ENCODE assay signal across 21 cellular contexts in the genomic region with DNA sequence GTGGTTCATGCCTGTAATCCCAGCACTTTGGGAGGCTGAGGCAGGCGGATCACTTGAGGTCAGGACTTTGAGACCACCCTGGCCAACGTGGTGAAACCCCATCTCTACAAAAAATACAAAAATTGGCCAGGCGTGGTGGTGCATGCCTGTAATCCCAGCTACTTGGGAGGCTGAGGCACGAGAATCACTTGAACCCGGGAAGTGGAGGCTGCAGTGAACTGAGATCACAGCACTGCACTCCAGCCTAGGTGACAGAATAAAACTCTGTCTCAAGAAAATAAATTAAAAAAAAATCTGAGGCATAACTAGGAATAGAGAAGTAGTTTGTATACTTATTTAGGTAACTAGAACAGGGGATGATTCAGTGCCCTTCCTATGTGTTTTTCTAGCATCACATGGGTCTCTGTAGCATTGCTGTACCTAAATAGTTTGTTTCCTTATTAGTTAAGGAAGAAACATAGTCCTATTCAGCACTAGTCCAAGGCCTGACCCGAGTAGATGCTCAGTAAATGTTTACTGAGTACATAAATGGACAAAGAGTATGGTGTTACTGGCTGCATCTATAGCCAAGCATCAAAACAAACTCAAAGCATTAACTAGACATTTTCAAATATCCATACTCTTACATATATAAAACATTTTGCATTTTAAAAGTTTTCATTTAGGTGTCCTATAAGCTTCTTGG. TPM values are rescaled to one million over a fixed set of nuclear protein-coding genes. Genes with fewer than 3 reads are reported as not detected.
A peak's percentile ranks its signal among the peaks of the same experiment; 100 is the strongest.
DNase-seq lines count a peak whose midpoint lies in the region; ATAC-seq, FAIRE-seq and TF ChIP-seq lines count a peak whose summit lies in the region.
"Had no signal": no experiment of that assay in that cellular context is flagged by ENCODE, and none has a peak within 500 bp of the region (broad histone marks: within the 10 kb centered on the region; RNA-seq: fewer than 3 reads in every experiment).

No MANE protein-coding gene starts in this region.

- no TSS peak for BruUV-seq in HepG2 (replicated peaks; lab: Mats Ljungman, UMichigan)

- TF ChIP-seq EP300 in HepG2 (IDR thresholded peaks at IDR 0.05; ENCODE audit: low read depth in 2 of 2, low read length in 2 of 2) (no peak), HepG2 (CRISPR knock-in tag; IDR thresholded peaks at IDR 0.05; ENCODE audit: borderline replicate concordance) (no peak)

- peak; percentile 87 for ATAC-seq in HepG2
- ATAC-seq: CD8-positive, alpha-beta T cell had no signal

- no peak for TF ChIP-seq RAD21 in HepG2 (CRISPR knock-in tag; IDR thresholded peaks at IDR 0.05)

- no peak for TF ChIP-seq POLR2A in HepG2 (IDR thresholded peaks at IDR 0.05; ENCODE audit: insufficient read depth in 1 of 2, low read depth in 2 of 2, low read length in 2 of 2)

- H3K27me3 ChIP-seq in HepG2 (ENCODE audit: control insufficient read depth in 1 of 2, insufficient read depth in 2 of 2, low read length in 2 of 2) = no peaks in the 10 kb centered on the region
- no peaks in the 10 kb centered on the region for H3K27me3 ChIP-seq in neutrophil
- no peaks in the 10 kb centered on the region for H3K27me3 ChIP-seq in smooth muscle cell (ENCODE audit: low read depth)

- FAIRE-seq in HepG2 (lab: Jason Lieb, UNC) = no peak
- FAIRE-seq: GM12891, GM18507, H54 had no signal

- H3K36me3 ChIP-seq in HepG2 (replicated peaks in 1 of 2; ENCODE audit: control insufficient read depth in 1 of 2, insufficient read depth in 2 of 2, low read length in 2 of 2) = no peaks in the 10 kb centered on the region
- no peaks in the 10 kb centered on the region for H3K36me3 ChIP-seq in neutrophil
- no peaks in the 10 kb centered on the region for H3K36me3 ChIP-seq in smooth muscle cell (ENCODE audit: low read depth)
- H3K36me3 ChIP-seq: HAP-1 had no signal

- TF ChIP-seq CTCF in C4-2B (conservative IDR thresholded peaks at IDR 0.05) = no peak
- TF ChIP-seq CTCF in LNCaP clone FGC (IDR thresholded peaks at IDR 0.05; ENCODE audit: control insufficient read depth, extremely low read depth, insufficient read depth) = no peak
- no peak for TF ChIP-seq CTCF in HepG2 (CRISPR knock-in tag; IDR thresholded peaks at IDR 0.05)
- no peak for TF ChIP-seq CTCF in neutrophil (IDR thresholded peaks at IDR 0.05)
- TF ChIP-seq CTCF in smooth muscle cell (IDR thresholded peaks at IDR 0.05; ENCODE audit: borderline replicate concordance, insufficient read depth, poor library complexity, severe bottlenecking) = no peak

- H3K4me1 ChIP-seq in HepG2 (ENCODE audit: insufficient read depth, low read length) (peaks cover 39% of the 10 kb centered on the region), neutrophil (ENCODE audit: control insufficient read depth in 1 of 2, insufficient read depth in 1 of 2, low read depth in 1 of 2, low read length in 1 of 2) (peaks cover 17 to 25% of the 10 kb centered on the region in 2 experiments), smooth muscle cell (ENCODE audit: low read depth) (no peaks in the 10 kb centered on the region)
- H3K4me1 ChIP-seq: HAP-1 had no signal

- peaks cover 5% of the 10 kb centered on the region; the same call in 1 of the 2 replicates for H3K9me3 ChIP-seq in HepG2 (ENCODE audit: low read length)
- no peaks in the 10 kb centered on the region for H3K9me3 ChIP-seq in neutrophil
- no peaks in the 10 kb centered on the region for H3K9me3 ChIP-seq in smooth muscle cell (replicated peaks; ENCODE audit: low read depth)
- H3K9me3 ChIP-seq: Caco-2, HAP-1 had no signal

- 0 out of 2 replicates have a peak, but pooled peaks cover 7% of the 10 kb centered on the region for H4K20me1 ChIP-seq in HepG2 (ENCODE audit: insufficient read depth, low read length)
- H4K20me1 ChIP-seq in smooth muscle cell (ENCODE audit: low read depth) = no peaks in the 10 kb centered on the region

- POLR2A ChIA-PET in HepG2 (lab: Yijun Ruan, JAX) = no interaction called here

- DNase-seq in LNCaP clone FGC (ENCODE audit: low read depth) (peak; percentile 74), HepG2 (ENCODE audit: low spot score) (peak; percentile 49), smooth muscle cell (lab: John Stamatoyannopoulos, UW; ENCODE audit: unreplicated experiment) (no peak), occipital lobe (lab: John Stamatoyannopoulos, UW) (no peak), NCI-H2227 (lab: John Stamatoyannopoulos, UW; ENCODE audit: unreplicated experiment) (no peak)
- DNase-seq in activated naive CD4-positive, alpha-beta T cell (lab: John Stamatoyannopoulos, UW) = no peak
- DNase-seq: C1 segment of cervical spinal cord; Caco-2; CD4-positive, CD25-positive, alpha-beta regulatory T cell; CD8-positive, alpha-beta T cell; DMS153; DMS79 treated with DMSO at 0.1 percent for 48 hours; GF-D8; GOT3; HFFc6 had no signal

- H2AFZ ChIP-seq in HepG2 (ENCODE audit: low read length) = no peak overlapping the region
- H2AFZ ChIP-seq in smooth muscle cell (ENCODE audit: low read depth) = no peak overlapping the region

- no peak overlapping the region for H3K4me3 ChIP-seq in LNCaP clone FGC (ENCODE audit: low read depth, low read length)
- no peak overlapping the region for H3K4me3 ChIP-seq in HepG2 (replicated peaks in 1 of 3; ENCODE audit: insufficient read depth in 1 of 3, low read depth in 2 of 3, low read length in 3 of 3)
- H3K4me3 ChIP-seq in neutrophil (ENCODE audit: low read depth in 1 of 2, low read length in 1 of 2) = no peak overlapping the region
- H3K4me3 ChIP-seq in smooth muscle cell = no peak overlapping the region
- H3K4me3 ChIP-seq: HAP-1 had no signal

- no peak overlapping the region for H3K9ac ChIP-seq in HepG2 (ENCODE audit: insufficient read depth, low read depth, low read length)
- H3K9ac ChIP-seq in smooth muscle cell (ENCODE audit: low read depth) = no peak overlapping the region

- in situ Hi-C loops in HepG2 (cut with HindIII; ENCODE audit: extremely low pct_ligation_motif_present, low pct_unique_long_range_greater_than_20kb) = no loop called here

- H3K79me2 ChIP-seq in HepG2 (ENCODE audit: insufficient read depth, low read length) (peaks cover 2% of the 10 kb centered on the region), smooth muscle cell (ENCODE audit: low read depth) (no peaks in the 10 kb centered on the region)

- peak overlapping the region; percentile 35 for H3K27ac ChIP-seq in C4-2B
- no peak overlapping the region for H3K27ac ChIP-seq in HepG2 (ENCODE audit: extremely low read length, insufficient read depth, low read length)
- H3K27ac ChIP-seq in neutrophil = peak overlapping the region; percentile 31
- no peak overlapping the region for H3K27ac ChIP-seq in smooth muscle cell (ENCODE audit: low read depth)

- H3F3A ChIP-seq in smooth muscle cell (ENCODE audit: low read depth) = no peaks in the 10 kb centered on the region

- CTCF ChIA-PET in HepG2 (lab: Yijun Ruan, JAX; ENCODE audit: low intra/inter-chr PET ratio, low total read pairs) = no interaction called here

- WGBS in HepG2 (ENCODE audit: low lambda C conversion rate) = 76% methylated on average over 6 of the region's 6 CpGs
- 91% methylated on average over 6 of the region's 6 CpGs for WGBS in smooth muscle cell (ENCODE audit: low lambda C conversion rate)

- intact Hi-C loops in HepG2 (cut with micrococcal nuclease; ENCODE audit: unreplicated experiment) = loop anchor here (2.0 kb wide), 1 partner anchor 52 kb away; no protein-coding TSS in a partner anchor

- H3K4me2 ChIP-seq in HepG2 (ENCODE audit: low read depth, low read length) (no peak overlapping the region), smooth muscle cell (no peak overlapping the region)

RNA-seq across cellular contexts. Expression of a gene that starts 21.7 kb away (rescaled TPM):
- total RNA-seq in HepG2 (2016; rRNA removed; fragmentation: Illumina TruSeq; extraction: Trizol) (12.3 and 16.5 TPM in 2 replicates), smooth muscle cell (7.1 and 7.3 TPM in 2 replicates), occipital lobe (52.9 TPM)
- 2.5 and 3.7 TPM in 2 replicates for total RNA-seq in HepG2 (2016; cell fraction: cytosol; rRNA removed; fragmentation: Illumina TruSeq; extraction: Trizol; ENCODE audit: low read depth)
- total RNA-seq in HepG2 (2016; cell fraction: insoluble cytoplasmic fraction; rRNA removed; fragmentation: Illumina TruSeq; extraction: Trizol) = 10.0 and 19.2 TPM in 2 replicates
- total RNA-seq in HepG2 (2016; cell fraction: membrane; rRNA removed; fragmentation: Illumina TruSeq; extraction: Trizol) = 6.8 and 6.9 TPM in 2 replicates
- total RNA-seq in HepG2 (2016; cell fraction: nucleus; rRNA removed; fragmentation: Illumina TruSeq; extraction: Trizol) = 14.9 and 15.7 TPM in 2 replicates
- polyA plus RNA-seq in HepG2 (2011; rRNA removed) (8.5 and 10.4 TPM in 2 replicates), smooth muscle cell (7.9 and 18.2 TPM in 2 replicates)
- 5.9 and 11.1 TPM in 2 replicates for polyA plus RNA-seq in HepG2 (2011; cell fraction: cytosol; rRNA removed)
- 11.8 and 13.6 TPM in 2 replicates for polyA plus RNA-seq in HepG2 (2011; cell fraction: nucleus; rRNA removed)
- 9.5 and 10.2 TPM in 2 replicates for polyA plus RNA-seq in HepG2 (2012)
- 0.64 and 0.66 TPM in 2 replicates for polyA plus RNA-seq in HepG2 (2016; cell fraction: cytosol; fragmentation: Illumina TruSeq; extraction: Trizol; ENCODE audit: low read depth)
- polyA plus RNA-seq in HepG2 (2016; cell fraction: insoluble cytoplasmic fraction; fragmentation: Illumina TruSeq; extraction: Trizol; ENCODE audit: low read depth) = 19.3 and 19.4 TPM in 2 replicates
- polyA plus RNA-seq in HepG2 (2016; cell fraction: membrane; fragmentation: Illumina TruSeq; extraction: Trizol; ENCODE audit: low read depth) = 2.8 and 3.6 TPM in 2 replicates
- 16.3 and 22.1 TPM in 2 replicates for polyA plus RNA-seq in HepG2 (2016; cell fraction: nucleus; fragmentation: Illumina TruSeq; extraction: Trizol; ENCODE audit: insufficient read depth, low read depth)
- polyA minus RNA-seq in HepG2 (2011; rRNA and poly(A)+ RNA removed; ENCODE audit: low replicate concordance) = 20.1 and 23.9 TPM in 2 replicates
- 6.3 and 9.3 TPM in 2 replicates for polyA minus RNA-seq in HepG2 (2011; cell fraction: cytosol; rRNA and poly(A)+ RNA removed)
- polyA minus RNA-seq in HepG2 (2011; cell fraction: nucleus; rRNA and poly(A)+ RNA removed) = 22.1 and 24.2 TPM in 2 replicates

RNA-seq across cellular contexts. Expression of a gene that starts 25.3 kb away (rescaled TPM):
- 33.1 and 37.8 TPM in 2 replicates for total RNA-seq in HepG2 (2016; rRNA removed; fragmentation: Illumina TruSeq; extraction: Trizol)
- 4.5 and 5.5 TPM in 2 replicates for total RNA-seq in HepG2 (2016; cell fraction: cytosol; rRNA removed; fragmentation: Illumina TruSeq; extraction: Trizol; ENCODE audit: low read depth)
- 32.2 and 39.3 TPM in 2 replicates for total RNA-seq in HepG2 (2016; cell fraction: insoluble cytoplasmic fraction; rRNA removed; fragmentation: Illumina TruSeq; extraction: Trizol)
- total RNA-seq in HepG2 (2016; cell fraction: membrane; rRNA removed; fragmentation: Illumina TruSeq; extraction: Trizol) = 14.7 and 16.1 TPM in 2 replicates
- total RNA-seq in HepG2 (2016; cell fraction: nucleus; rRNA removed; fragmentation: Illumina TruSeq; extraction: Trizol) = 27.5 and 30.8 TPM in 2 replicates
- polyA plus RNA-seq in HepG2 (2011; rRNA removed) = 17.7 and 20.2 TPM in 2 replicates
- polyA plus RNA-seq in HepG2 (2011; cell fraction: cytosol; rRNA removed) = 8.1 and 11.4 TPM in 2 replicates
- polyA plus RNA-seq in HepG2 (2011; cell fraction: nucleus; rRNA removed) = 25.3 and 28.4 TPM in 2 replicates
- 12.1 and 13.1 TPM in 2 replicates for polyA plus RNA-seq in HepG2 (2012)
- polyA plus RNA-seq in HepG2 (2016; cell fraction: cytosol; fragmentation: Illumina TruSeq; extraction: Trizol; ENCODE audit: low read depth) = 3.0 and 3.4 TPM in 2 replicates
- polyA plus RNA-seq in HepG2 (2016; cell fraction: insoluble cytoplasmic fraction; fragmentation: Illumina TruSeq; extraction: Trizol; ENCODE audit: low read depth) = 29.2 and 31.0 TPM in 2 replicates
- 7.8 and 8.6 TPM in 2 replicates for polyA plus RNA-seq in HepG2 (2016; cell fraction: membrane; fragmentation: Illumina TruSeq; extraction: Trizol; ENCODE audit: low read depth)
- polyA plus RNA-seq in HepG2 (2016; cell fraction: nucleus; fragmentation: Illumina TruSeq; extraction: Trizol; ENCODE audit: insufficient read depth, low read depth) = 37.3 and 40.5 TPM in 2 replicates
- 19.1 and 23.0 TPM in 2 replicates for polyA minus RNA-seq in HepG2 (2011; rRNA and poly(A)+ RNA removed; ENCODE audit: low replicate concordance)
- 10.3 and 12.4 TPM in 2 replicates for polyA minus RNA-seq in HepG2 (2011; cell fraction: cytosol; rRNA and poly(A)+ RNA removed)
- 28.8 and 31.8 TPM in 2 replicates for polyA minus RNA-seq in HepG2 (2011; cell fraction: nucleus; rRNA and poly(A)+ RNA removed)
- 34.9 and 58.2 TPM in 2 replicates for total RNA-seq in smooth muscle cell
- polyA plus RNA-seq in smooth muscle cell = 11.4 and 16.4 TPM in 2 replicates
- total RNA-seq in occipital lobe = 67.2 TPM

Comparison
In these comparisons a context has a peak if more than half of its experiments do, and no peak if none do; other contexts are left out.
1. H3K27ac ChIP-seq: peak in C4-2B (single experiment) and neutrophil (single experiment); none in HepG2 (single experiment) and smooth muscle cell (single experiment).
2. DNase-seq: peak in LNCaP clone FGC (single experiment) and HepG2 (single experiment); none in smooth muscle cell (single experiment), activated naive CD4-positive, alpha-beta T cell (0 of 4), occipital lobe (single experiment) and NCI-H2227 (single experiment).